In genomic region chr1:81800741-81801031, GRCh38 we compare ENCODE assay signal across 9 cellular contexts.
DNase-seq lines count a peak whose midpoint lies in the region; ATAC-seq lines count a peak whose summit lies in the region.
"Had no signal": no experiment of that assay in that cellular context is flagged by ENCODE, and none has a peak within 500 bp of the region (broad histone marks: within the 10 kb centered on the region; RNA-seq: fewer than 3 reads in every experiment).

TSS of gene ADGRL2 (plus strand) at chr1:81800934. CDS start at chr1:81836985, 36,051 bp downstream.

- H3K27ac Mint-ChIP-seq in activated naive CD8-positive, alpha-beta T cell treated with anti-CD3 and anti-CD28 coated beads, Interleukin-2, amount 50 U/mL, for 24 hours, result no peak within 1 kb of the TSS

- H3K36me3 ChIP-seq in iPS DF 6.9 (ENCODE audit: control insufficient read depth, insufficient read depth, low read length), result no peaks in the 10 kb centered on the region

- H3K27me3 Mint-ChIP-seq in activated naive CD8-positive, alpha-beta T cell treated with anti-CD3 and anti-CD28 coated beads, Interleukin-2, amount 50 U/mL, for 24 hours, result peaks cover 53% of the 10 kb centered on the region

- H3K27ac ChIP-seq in iPS DF 6.9 (ENCODE audit: low read length) (no peak within 1 kb of the TSS), skin epidermis (peak within 1 kb of the TSS in 20 of 21 experiments; percentile 74 to 93 (median 86))

- H3K9me3 Mint-ChIP-seq in activated naive CD8-positive, alpha-beta T cell treated with anti-CD3 and anti-CD28 coated beads, Interleukin-2, amount 50 U/mL, for 24 hours, result no peaks in the 10 kb centered on the region

- peaks cover 6% of the 10 kb centered on the region for H3K4me1 Mint-ChIP-seq in activated naive CD8-positive, alpha-beta T cell treated with anti-CD3 and anti-CD28 coated beads, Interleukin-2, amount 50 U/mL, for 24 hours

- ATAC-seq in activated naive CD8-positive, alpha-beta T cell treated with anti-CD3 and anti-CD28 coated beads, Interleukin-2, amount 50 U/mL, for 24 hours, result no peak
- no peak for ATAC-seq in GM18873 (IDR thresholded peaks at IDR 0.05; ENCODE audit: low FRiP score, unreplicated experiment)
- ATAC-seq in HG03571 (IDR thresholded peaks at IDR 0.05; ENCODE audit: unreplicated experiment), result no peak

- no CpG with 5 or more reads among the region's 36 CpGs for WGBS in iPS DF 6.9 (ENCODE audit: insufficient coverage, insufficient read length)

- H3K9me3 ChIP-seq in iPS DF 6.9 (ENCODE audit: control insufficient read depth, insufficient read depth, low read length), result no peaks in the 10 kb centered on the region

- H3K4me3 Mint-ChIP-seq in activated naive CD8-positive, alpha-beta T cell treated with anti-CD3 and anti-CD28 coated beads, Interleukin-2, amount 50 U/mL, for 24 hours, result peak within 1 kb of the TSS; percentile 51

- DNase-seq in NCI-H446 treated with DMSO at 0.1 percent for 48 hours (lab: John Stamatoyannopoulos, UW) (peak; percentile 68), NCI-H446 (lab: John Stamatoyannopoulos, UW) (no peak), iPS DF 6.9 (ENCODE audit: low read depth, low spot score) (no peak), UCSD-AML1 (lab: John Stamatoyannopoulos, UW; ENCODE audit: unreplicated experiment) (no peak)
- DNase-seq in activated naive CD8-positive, alpha-beta T cell treated with anti-CD3 and anti-CD28 coated beads, Interleukin-2, amount 50 U/mL, for 24 hours, result no peak
- DNase-seq: DND-41 had no signal

- no peaks in the 10 kb centered on the region for H3K4me1 ChIP-seq in iPS DF 6.9 (ENCODE audit: control insufficient read depth, insufficient read depth, low read length)

- no peaks in the 10 kb centered on the region for H3K36me3 Mint-ChIP-seq in activated naive CD8-positive, alpha-beta T cell treated with anti-CD3 and anti-CD28 coated beads, Interleukin-2, amount 50 U/mL, for 24 hours (ENCODE audit: low read depth)

- no peaks in the 10 kb centered on the region for H3K27me3 ChIP-seq in iPS DF 6.9 (ENCODE audit: control insufficient read depth, insufficient read depth, low read length)

- H3K4me3 ChIP-seq in iPS DF 6.9 (ENCODE audit: low read length) (peak within 1 kb of the TSS; percentile 90), skin epidermis (peak within 1 kb of the TSS; percentile 48 to 75 (median 55))
